Comparison of ENCODE assay signal across 26 cellular contexts in the genomic region with DNA sequence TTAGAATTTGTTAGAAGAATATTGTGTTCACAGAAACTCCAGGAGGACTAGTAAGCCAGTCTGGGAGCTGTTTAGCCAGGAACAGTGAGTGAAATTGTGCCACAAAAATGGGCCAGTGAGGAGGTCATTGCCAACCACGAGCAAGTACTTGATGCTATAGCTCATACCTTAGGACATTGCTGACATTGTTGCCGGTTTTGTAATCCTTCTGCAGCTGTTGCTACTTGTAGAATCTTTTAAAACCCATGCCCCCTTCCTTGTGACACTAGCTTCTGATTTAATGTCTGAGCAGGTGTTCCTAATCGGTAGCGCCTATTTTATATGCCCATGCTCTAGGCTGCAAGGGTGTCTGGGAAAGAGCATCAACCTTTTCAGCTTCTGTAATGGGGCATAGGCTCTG. TPM values are rescaled to one million over a fixed set of nuclear protein-coding genes. Genes with fewer than 3 reads are reported as not detected.
DNase-seq lines count a peak whose midpoint lies in the region; ATAC-seq and TF ChIP-seq lines count a peak whose summit lies in the region.
"Had no signal": no experiment of that assay in that cellular context is flagged by ENCODE, and none has a peak within 500 bp of the region (broad histone marks: within the 10 kb centered on the region; RNA-seq: fewer than 3 reads in every experiment).

No MANE protein-coding gene starts in this region.

- H3K27me3 ChIP-seq in DND-41 (ENCODE audit: insufficient read depth, low read length, poor library complexity) (no peaks in the 10 kb centered on the region), KMS-11 (ENCODE audit: insufficient read depth, low read depth) (no peaks in the 10 kb centered on the region)
- H3K27me3 ChIP-seq: stomach, tibial artery had no signal

- ATAC-seq in DND-41 (ENCODE audit: insufficient read depth, low read depth) = no peak
- ATAC-seq in activated CD8-positive, alpha-beta T cell treated with anti-CD3 and anti-CD28 coated beads, Interleukin-2, amount 10 ng/mL, durations not matched to agents 7 days and 5 days = no peak
- ATAC-seq: activated CD4-positive, alpha-beta T cell treated with anti-CD3 and anti-CD28 coated beads for 36 hours; left colon; SK-N-SH treated with all-trans-retinoic acid at 6 μM for 48 hours had no signal

- H3K4me1 Mint-ChIP-seq in nephron = peaks cover 48% of the 10 kb centered on the region
- peaks cover 20% of the 10 kb centered on the region for H3K4me1 Mint-ChIP-seq in activated CD8-positive, alpha-beta T cell treated with anti-CD3 and anti-CD28 coated beads, Interleukin-2, amount 10 ng/mL, durations not matched to agents 7 days and 5 days (ENCODE audit: low read depth)

- H3K9me3 Mint-ChIP-seq in nephron = no peaks in the 10 kb centered on the region
- H3K9me3 Mint-ChIP-seq in activated CD8-positive, alpha-beta T cell treated with anti-CD3 and anti-CD28 coated beads, Interleukin-2, amount 10 ng/mL, durations not matched to agents 7 days and 5 days (ENCODE audit: insufficient read depth) = no peaks in the 10 kb centered on the region
- H3K9me3 Mint-ChIP-seq: central memory CD8-positive, alpha-beta T cell had no signal

- no peak for TF ChIP-seq CTCF in DND-41 (IDR thresholded peaks at IDR 0.05; ENCODE audit: borderline replicate concordance, extremely low read depth, low read length, poor library complexity, severe bottlenecking)
- no peak for TF ChIP-seq CTCF in KMS-11 (conservative IDR thresholded peaks at IDR 0.05; ENCODE audit: low read depth, low read length)
- no peak for TF ChIP-seq CTCF in nephron (IDR thresholded peaks at IDR 0.05; ENCODE audit: unreplicated experiment in 3 of 3)

- CTCF ChIA-PET in activated CD8-positive, alpha-beta T cell treated with anti-CD3 and anti-CD28 coated beads, Interleukin-2, amount 10 ng/mL, durations not matched to agents 7 days and 5 days (lab: Charles Lee) = no interaction called here

- H3K27ac ChIP-seq in DND-41 (ENCODE audit: low read length) = no peak overlapping the region
- H3K27ac ChIP-seq in KMS-11 = no peak overlapping the region
- no peak overlapping the region for H3K27ac ChIP-seq in SK-N-MC
- H3K27ac ChIP-seq: stomach, tibial artery had no signal

- POLR2A ChIA-PET in activated CD8-positive, alpha-beta T cell treated with anti-CD3 and anti-CD28 coated beads, Interleukin-2, amount 10 ng/mL, durations not matched to agents 7 days and 5 days (lab: Charles Lee) = interaction anchor here (1.3 kb wide), 1 partner anchor 67 kb away, joined by 3 read pairs; no protein-coding TSS in a partner anchor

- peak overlapping the region; percentile 82; the same call in 1 of the 2 replicates for H3K9ac ChIP-seq in DND-41 (ENCODE audit: low read depth, low read length)
- H3K9ac ChIP-seq in KMS-11 = no peak overlapping the region
- no peak overlapping the region for H3K9ac ChIP-seq in SK-N-MC (ENCODE audit: insufficient read length)

- H3K27ac Mint-ChIP-seq in nephron = peak overlapping the region in 2 of 3 experiments; percentile 56 to 75
- H3K27ac Mint-ChIP-seq in activated CD8-positive, alpha-beta T cell treated with anti-CD3 and anti-CD28 coated beads, Interleukin-2, amount 10 ng/mL, durations not matched to agents 7 days and 5 days = no peak overlapping the region
- H3K27ac Mint-ChIP-seq: activated CD4-positive, alpha-beta T cell treated with anti-CD3 and anti-CD28 coated beads for 36 hours had no signal

- H3K79me2 ChIP-seq in DND-41 (ENCODE audit: insufficient read depth, low read length) (peaks cover 77% of the 10 kb centered on the region), KMS-11 (ENCODE audit: insufficient read depth, low read depth) (peaks cover 67% of the 10 kb centered on the region)

- no peaks in the 10 kb centered on the region for H3K9me3 ChIP-seq in DND-41 (ENCODE audit: insufficient read depth, low read length, severe bottlenecking)
- no peaks in the 10 kb centered on the region for H3K9me3 ChIP-seq in SK-N-MC (ENCODE audit: low read depth, low read length)
- H3K9me3 ChIP-seq: stomach, tibial artery had no signal

- H3K36me3 ChIP-seq in DND-41 (ENCODE audit: insufficient read depth, low read length) (peaks cover 37% of the 10 kb centered on the region), KMS-11 (ENCODE audit: insufficient read depth) (no peaks in the 10 kb centered on the region), SK-N-MC (ENCODE audit: insufficient read depth, low read length) (peaks cover 23% of the 10 kb centered on the region)

- H3K4me1 ChIP-seq in DND-41 (ENCODE audit: insufficient read depth, low read length) (peaks cover 37% of the 10 kb centered on the region), KMS-11 (ENCODE audit: low read depth, poor library complexity, severe bottlenecking) (peaks cover 71% of the 10 kb centered on the region)

- no peak for DNase-seq in DND-41
- no peak for DNase-seq in SK-N-MC (ENCODE audit: low read depth, low spot score)
- DNase-seq in HPDE6-E6E7 (ENCODE audit: extremely low spot score) = no peak
- DNase-seq in activated CD8-positive, alpha-beta T cell treated with anti-CD3 and anti-CD28 coated beads, Interleukin-2, amount 10 ng/mL, durations not matched to agents 7 days and 5 days = no peak
- DNase-seq in erythroblast (lab: John Stamatoyannopoulos, UW) = no peak
- DNase-seq in activated gamma-delta T cell (lab: John Stamatoyannopoulos, UW) = no peak
- DNase-seq: activated CD4-positive, alpha-beta T cell treated with anti-CD3 and anti-CD28 coated beads for 36 hours; activated CD8-positive, alpha-beta memory T cell treated with anti-CD3 and anti-CD28 coated beads for 24 hours; activated gamma-delta T cell treated with Interleukin-2 at 50 U/mL for 16 hours; activated T-cell treated with anti-CD3 and anti-CD28 coated beads, Interleukin-2, amount 50 U/mL, for 1 hour; DMS79; Kasumi-1; left colon; NCI-H1092; NCI-H1694 treated with DMSO at 0.1 percent for 48 hours; NCI-H2171 treated with DMSO at 0.1 percent for 48 hours; nucleus accumbens; OCI-M1; stimulated activated CD8-positive, alpha-beta memory T cell treated with anti-CD3 and anti-CD28 coated beads, Interleukin-4, amount 100 ng/mL, for 48 hours; stomach; T-helper 2 cell; tibial artery had no signal

- no peaks in the 10 kb centered on the region for H3K27me3 Mint-ChIP-seq in nephron (ENCODE audit: low read depth)
- no peaks in the 10 kb centered on the region for H3K27me3 Mint-ChIP-seq in activated CD8-positive, alpha-beta T cell treated with anti-CD3 and anti-CD28 coated beads, Interleukin-2, amount 10 ng/mL, durations not matched to agents 7 days and 5 days (ENCODE audit: low read depth)
- H3K27me3 Mint-ChIP-seq: activated CD4-positive, alpha-beta T cell treated with anti-CD3 and anti-CD28 coated beads for 36 hours; central memory CD8-positive, alpha-beta T cell had no signal

- TF ChIP-seq POLR2A in erythroblast (IDR thresholded peaks at IDR 0.05; ENCODE audit: low read length) = no peak

- H3K4me2 ChIP-seq in DND-41 (ENCODE audit: insufficient read depth, low read length) (peak overlapping the region; percentile 62), KMS-11 (peak overlapping the region; percentile 84; the same call in 1 of the 2 replicates)

- H3K4me3 ChIP-seq in DND-41 (ENCODE audit: low read depth in 1 of 2, low read length in 2 of 2) = peak overlapping the region in 1 of 2 experiments; percentile 36; a peak in 2 of 4 replicates
- H3K4me3 ChIP-seq in KMS-11 (IDR thresholded peaks at IDR 0.05; ENCODE audit: insufficient read depth, low read depth, low read length) = no peak overlapping the region
- H3K4me3 ChIP-seq in SK-N-MC = peak overlapping the region; percentile 7; the same call in 1 of the 2 replicates
- H3K4me3 ChIP-seq: stomach, tibial artery had no signal

- peaks cover 18% of the 10 kb centered on the region for H3K36me3 Mint-ChIP-seq in nephron (ENCODE audit: low read depth)
- peaks cover 23% of the 10 kb centered on the region for H3K36me3 Mint-ChIP-seq in activated CD8-positive, alpha-beta T cell treated with anti-CD3 and anti-CD28 coated beads, Interleukin-2, amount 10 ng/mL, durations not matched to agents 7 days and 5 days (ENCODE audit: low read depth)

- peaks cover 24% of the 10 kb centered on the region; the same call in 1 of the 2 replicates for H4K20me1 ChIP-seq in DND-41 (ENCODE audit: insufficient read depth, low read length)
- no peaks in the 10 kb centered on the region for H4K20me1 ChIP-seq in KMS-11 (ENCODE audit: insufficient read depth)

- H3K4me3 Mint-ChIP-seq in nephron = peak overlapping the region in 2 of 3 experiments; percentile 65 to 69
- H3K4me3 Mint-ChIP-seq in activated CD8-positive, alpha-beta T cell treated with anti-CD3 and anti-CD28 coated beads, Interleukin-2, amount 10 ng/mL, durations not matched to agents 7 days and 5 days = no peak overlapping the region
- H3K4me3 Mint-ChIP-seq: central memory CD8-positive, alpha-beta T cell had no signal

- no peak overlapping the region for H2AFZ ChIP-seq in DND-41 (ENCODE audit: low read depth, low read length)
- no peak overlapping the region for H2AFZ ChIP-seq in KMS-11 (ENCODE audit: low read depth)

RNA-seq across cellular contexts. Expression of a gene that starts 2.5 kb away (rescaled TPM):
- total RNA-seq in activated CD8-positive, alpha-beta T cell treated with anti-CD3 and anti-CD28 coated beads, Interleukin-2, amount 10 ng/mL, durations not matched to agents 7 days and 5 days = 10 to 100 TPM; 37.0 to 38.2 TPM

RNA-seq across cellular contexts. Expression of a gene that starts 49.1 kb away (rescaled TPM):
- not detected for total RNA-seq in activated CD8-positive, alpha-beta T cell treated with anti-CD3 and anti-CD28 coated beads, Interleukin-2, amount 10 ng/mL, durations not matched to agents 7 days and 5 days
